In genomic region chr11:123484448-123484847, GRCh38 we compare ENCODE assay signal across 1 cellular context.
A peak's percentile ranks its signal among the peaks of the same experiment; 100 is the strongest.
TF ChIP-seq lines count a peak whose summit lies in the region.

No MANE protein-coding gene starts in this region.

TF ChIP-seq in GM12878, 131 proteins besides CTCF, POLR2A, EP300 and RAD21 (continued from another document and continues in another):
- no peak for TF ChIP-seq HDAC6 (IDR thresholded peaks at IDR 0.05; ENCODE audit: unreplicated experiment)
- no peak for TF ChIP-seq ATF7 (IDR thresholded peaks at IDR 0.05; ENCODE audit: low read depth)
- peak; percentile 83; the same call in 1 of the 2 replicates for TF ChIP-seq MTA3 (IDR thresholded peaks at IDR 0.05; ENCODE audit: borderline replicate concordance, low read length)
- no peak for TF ChIP-seq HDGF (IDR thresholded peaks at IDR 0.05)
- peak; percentile 81; the same call in 1 of the 2 replicates for TF ChIP-seq CREM (IDR thresholded peaks at IDR 0.05; ENCODE audit: low read depth)
- TF ChIP-seq MEF2A (IDR thresholded peaks at IDR 0.05; ENCODE audit: insufficient read depth, low read depth, low read length) = 0 out of 2 replicates have a peak, but pooled peaks have one; percentile 34
- TF ChIP-seq SUZ12 (IDR thresholded peaks at IDR 0.05; ENCODE audit: unreplicated experiment) = no peak
- TF ChIP-seq ZNF687 (IDR thresholded peaks at IDR 0.05) = no peak
- TF ChIP-seq TCF12 (IDR thresholded peaks at IDR 0.05; ENCODE audit: low read depth, low read length) = 0 out of 2 replicates have a peak, but pooled peaks have one; percentile 43
- peak; percentile 74 for TF ChIP-seq TBL1XR1 (IDR thresholded peaks at IDR 0.05; ENCODE audit: low read depth, low read length)
- no peak for TF ChIP-seq ASH2L (IDR thresholded peaks at IDR 0.05; ENCODE audit: borderline replicate concordance, low read depth)
- peak; percentile 35 for TF ChIP-seq MEF2B (IDR thresholded peaks at IDR 0.05; ENCODE audit: partially characterized antibody, poor library complexity, severe bottlenecking)
- TF ChIP-seq RAD51 (IDR thresholded peaks at IDR 0.05) = no peak
- TF ChIP-seq IKZF2 (IDR thresholded peaks at IDR 0.05) = peak; percentile 65 to 72
- no peak for TF ChIP-seq ESRRA (IDR thresholded peaks at IDR 0.05; ENCODE audit: low read length)
- TF ChIP-seq E2F4 (IDR thresholded peaks at IDR 0.05; ENCODE audit: low read depth, low read length) = no peak
- peak; percentile 97 for TF ChIP-seq EED (IDR thresholded peaks at IDR 0.05; ENCODE audit: low read depth)
- TF ChIP-seq RCOR1 (conservative IDR thresholded peaks at IDR 0.05; ENCODE audit: low read depth, low read length) = peak; percentile 73; the same call in 1 of the 2 replicates
- TF ChIP-seq ZNF217 (IDR thresholded peaks at IDR 0.05) = no peak
- TF ChIP-seq SIX5 (IDR thresholded peaks at IDR 0.05; ENCODE audit: low read depth, low read length, severe bottlenecking) = no peak
- no peak for TF ChIP-seq PRDM15 (CRISPR knock-in tag; IDR thresholded peaks at IDR 0.05)
- no peak for TF ChIP-seq ZBTB11 (CRISPR knock-in tag; IDR thresholded peaks at IDR 0.05)
- no peak for TF ChIP-seq PKNOX1 (IDR thresholded peaks at IDR 0.05)
- no peak for TF ChIP-seq ZBED1 (IDR thresholded peaks at IDR 0.05; ENCODE audit: borderline replicate concordance)
- peak in 1 of 2 experiments; percentile 81; a peak in 2 of 4 replicates for TF ChIP-seq ETV6 (conservative IDR thresholded peaks at IDR 0.05 in 1 of 2, IDR thresholded peaks at IDR 0.05 in 1 of 2; ENCODE audit: borderline replicate concordance in 1 of 2, low read depth in 1 of 2)
- TF ChIP-seq JUND (IDR thresholded peaks at IDR 0.05; ENCODE audit: low read depth, low read length) = no peak
- TF ChIP-seq BCL3 (IDR thresholded peaks at IDR 0.05; ENCODE audit: borderline replicate concordance, insufficient read depth, low read depth, low read length, poor library complexity, severe bottlenecking) = peak; percentile 66
- TF ChIP-seq SUPT20H (IDR thresholded peaks at IDR 0.05; ENCODE audit: borderline replicate concordance, control insufficient read depth, low read depth, low read length) = no peak
- 0 out of 2 replicates have a peak, but pooled peaks have one; percentile 32 for TF ChIP-seq TCF3 (IDR thresholded peaks at IDR 0.05; ENCODE audit: borderline replicate concordance, insufficient read depth, low read depth, low read length)
- no peak for TF ChIP-seq ZNF207 (IDR thresholded peaks at IDR 0.05; ENCODE audit: borderline replicate concordance)
- 0 out of 2 replicates have a peak, but pooled peaks have one; percentile 30 for TF ChIP-seq RELB (IDR thresholded peaks at IDR 0.05; ENCODE audit: low read depth)
- no peak for TF ChIP-seq RFX5 (IDR thresholded peaks at IDR 0.05; ENCODE audit: low read depth, low read length)
- 0 out of 2 replicates have a peak, but pooled peaks have one; percentile 8 for TF ChIP-seq JUNB (IDR thresholded peaks at IDR 0.05)
- TF ChIP-seq BCL11A (IDR thresholded peaks at IDR 0.05; ENCODE audit: low read depth, low read length) = peak; percentile 83
- TF ChIP-seq SPI1 (IDR thresholded peaks at IDR 0.05; ENCODE audit: borderline replicate concordance, insufficient read depth, low read depth, low read length) = peak; percentile 92
- TF ChIP-seq GATAD2B (conservative IDR thresholded peaks at IDR 0.05; ENCODE audit: low read depth) = no peak
- TF ChIP-seq MYC (IDR thresholded peaks at IDR 0.05; ENCODE audit: insufficient read depth, insufficient read length, insufficient replicate concordance, low read length, severe bottlenecking) = no peak
- TF ChIP-seq KDM1A (IDR thresholded peaks at IDR 0.05; ENCODE audit: borderline replicate concordance) = no peak
- TF ChIP-seq FOXM1 (IDR thresholded peaks at IDR 0.05; ENCODE audit: low read depth, low read length) = peak; percentile 88
- no peak for TF ChIP-seq NFYA (IDR thresholded peaks at IDR 0.05; ENCODE audit: borderline replicate concordance, low read depth, low read length)
- TF ChIP-seq POLR2AphosphoS2 (IDR thresholded peaks at IDR 0.05; ENCODE audit: low read depth, low read length) = no peak
- no peak for TF ChIP-seq ZZZ3 (IDR thresholded peaks at IDR 0.05; ENCODE audit: control insufficient read depth, insufficient read length, low read depth)
- no peak for TF ChIP-seq NFXL1 (IDR thresholded peaks at IDR 0.05; ENCODE audit: borderline replicate concordance)
- no peak for TF ChIP-seq SMC3 (IDR thresholded peaks at IDR 0.05; ENCODE audit: borderline replicate concordance, low read length)
- peak; percentile 84 for TF ChIP-seq PAX5 (IDR thresholded peaks at IDR 0.05; ENCODE audit: borderline replicate concordance, low read depth, low read length)
- TF ChIP-seq POLR2AphosphoS5 (IDR thresholded peaks at IDR 0.05; ENCODE audit: low read length) = no peak
- TF ChIP-seq HDAC2 (IDR thresholded peaks at IDR 0.05) = no peak
- TF ChIP-seq CHD2 (IDR thresholded peaks at IDR 0.05; ENCODE audit: borderline replicate concordance, low read depth, low read length) = 0 out of 2 replicates have a peak, but pooled peaks have one; percentile 37
- TF ChIP-seq SMARCA5 (IDR thresholded peaks at IDR 0.05) = no peak
- no peak for TF ChIP-seq PBX3 (IDR thresholded peaks at IDR 0.05; ENCODE audit: insufficient replicate concordance, low read depth, low read length)
